Comparison of ENCODE assay signal across 8 cellular contexts in the genomic region with DNA sequence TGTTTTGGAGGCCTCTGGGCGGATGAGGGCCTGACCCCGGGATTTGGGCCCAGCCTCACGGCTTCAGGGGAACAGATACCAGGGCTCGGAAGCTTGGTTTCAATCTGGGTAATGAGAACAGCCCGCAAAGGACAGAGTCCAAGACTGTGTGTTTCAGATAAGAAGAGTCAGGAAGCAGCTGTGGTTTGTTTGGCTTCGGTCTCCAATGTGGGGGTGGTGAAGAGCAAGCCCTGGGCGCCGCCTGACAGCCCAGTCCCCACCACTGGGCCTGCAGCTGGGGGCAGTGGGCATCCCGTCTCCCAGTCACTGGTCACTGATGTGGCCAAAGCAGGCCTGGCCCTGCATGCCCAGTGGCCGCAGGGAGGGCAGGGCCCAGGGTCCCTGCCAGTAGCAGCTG. TPM values are rescaled to one million over a fixed set of nuclear protein-coding genes. Genes with fewer than 3 reads are reported as not detected.
DNase-seq lines count a peak whose midpoint lies in the region; ATAC-seq and TF ChIP-seq lines count a peak whose summit lies in the region.

No MANE protein-coding gene starts in this region.

- H3K79me2 ChIP-seq in osteoblast (ENCODE audit: insufficient read depth, low read length) = peaks cover 23% of the 10 kb centered on the region

- no peaks in the 10 kb centered on the region for H3K27me3 ChIP-seq in osteoblast (ENCODE audit: insufficient read depth, low read length)
- no peaks in the 10 kb centered on the region for H3K27me3 ChIP-seq in effector memory CD4-positive, alpha-beta T cell (replicated peaks; ENCODE audit: control insufficient read depth, insufficient read depth, low read length, poor library complexity, severe bottlenecking)

- H4K20me1 ChIP-seq in osteoblast (ENCODE audit: insufficient read depth, low read length) = peaks cover 87% of the 10 kb centered on the region

- H3K4me1 ChIP-seq in osteoblast (ENCODE audit: insufficient read depth, low read length) = peaks cover 20% of the 10 kb centered on the region
- peaks cover 9% of the 10 kb centered on the region for H3K4me1 ChIP-seq in effector memory CD4-positive, alpha-beta T cell (ENCODE audit: control insufficient read depth, insufficient read depth, low read length, poor library complexity, severe bottlenecking)

- ATAC-seq in HG03135 (IDR thresholded peaks at IDR 0.05; ENCODE audit: unreplicated experiment) = peak; percentile 92

- no peak overlapping the region for H3K27ac ChIP-seq in osteoblast (ENCODE audit: low read depth, low read length)
- H3K27ac ChIP-seq in effector memory CD4-positive, alpha-beta T cell (ENCODE audit: insufficient read depth, low read length, poor library complexity, severe bottlenecking) = no peak overlapping the region

- TF ChIP-seq CTCF in cardiac fibroblast (IDR thresholded peaks at IDR 0.05; ENCODE audit: low read depth, low read length) (no peak), osteoblast (IDR thresholded peaks at IDR 0.05; ENCODE audit: extremely low read depth, low read depth, low read length) (no peak)

- H2AFZ ChIP-seq in osteoblast (ENCODE audit: low read length) = no peak overlapping the region

- H3K4me3 ChIP-seq in cardiac fibroblast (replicated peaks in 1 of 2; ENCODE audit: low read depth in 2 of 2, low read length in 2 of 2) (no peak overlapping the region), osteoblast (ENCODE audit: insufficient read depth, low read length) (no peak overlapping the region)
- no peak overlapping the region for H3K4me3 ChIP-seq in effector memory CD4-positive, alpha-beta T cell (ENCODE audit: insufficient read depth, low read depth, low read length, poor library complexity, severe bottlenecking)

- H3K9me3 ChIP-seq in osteoblast (ENCODE audit: low read depth, low read length) = no peaks in the 10 kb centered on the region
- no peaks in the 10 kb centered on the region for H3K9me3 ChIP-seq in effector memory CD4-positive, alpha-beta T cell (ENCODE audit: control insufficient read depth, low read length)

- no peak overlapping the region for H3K4me2 ChIP-seq in osteoblast (ENCODE audit: insufficient read depth, low read length)

- DNase-seq in activated T-cell treated with anti-CD3 and anti-CD28 coated beads, Interleukin-2, amount 50 U/mL, for 48 hours = peak; percentile 25 to 28
- no peak for DNase-seq in activated T-cell treated with anti-CD3 and anti-CD28 coated beads, Interleukin-2, amount 50 U/mL, for 1 hour
- DNase-seq in cardiac fibroblast (ENCODE audit: low read depth in 2 of 2) (peak; percentile 19 to 76), osteoblast (ENCODE audit: insufficient read length, low spot score, missing footprints) (peak; percentile 95), SK-N-DZ (ENCODE audit: low spot score) (no peak)
- DNase-seq in stimulated activated CD4-positive, alpha-beta T cell treated with anti-CD3 and anti-CD28 coated beads, Interleukin-4, amount 100 ng/mL, for 1 hour = no peak
- no peak for DNase-seq in effector memory CD4-positive, alpha-beta T cell

- no peaks in the 10 kb centered on the region for H3K36me3 ChIP-seq in osteoblast (ENCODE audit: insufficient read depth, low read length)
- no peaks in the 10 kb centered on the region for H3K36me3 ChIP-seq in effector memory CD4-positive, alpha-beta T cell (ENCODE audit: control insufficient read depth, insufficient read depth, low read length)

RNA-seq across cellular contexts. Expression of gene WFS1, which starts 9.1 kb away (rescaled TPM):
- total RNA-seq in osteoblast = 12.1 and 17.0 TPM in 2 replicates
- 8.5 and 8.8 TPM in 2 replicates for polyA plus RNA-seq in SK-N-DZ (2014; cell fraction: cytosol; rRNA removed)
- polyA plus RNA-seq in SK-N-DZ (2014; cell fraction: nucleus; rRNA removed) = 9.0 and 11.7 TPM in 2 replicates

Comparison
In these comparisons a context has a peak if more than half of its experiments do, and no peak if none do; other contexts are left out.
1. DNase-seq: peak in activated T-cell treated with anti-CD3 and anti-CD28 coated beads, Interleukin-2, amount 50 U/mL, for 48 hours (2 of 2), cardiac fibroblast (2 of 2) and osteoblast (single experiment); none in activated T-cell treated with anti-CD3 and anti-CD28 coated beads, Interleukin-2, amount 50 U/mL, for 1 hour (single experiment), stimulated activated CD4-positive, alpha-beta T cell treated with anti-CD3 and anti-CD28 coated beads, Interleukin-4, amount 100 ng/mL, for 1 hour (single experiment), SK-N-DZ (single experiment) and effector memory CD4-positive, alpha-beta T cell (0 of 3).